9 cellular contexts compared by ENCODE assay signal in the genomic region with DNA sequence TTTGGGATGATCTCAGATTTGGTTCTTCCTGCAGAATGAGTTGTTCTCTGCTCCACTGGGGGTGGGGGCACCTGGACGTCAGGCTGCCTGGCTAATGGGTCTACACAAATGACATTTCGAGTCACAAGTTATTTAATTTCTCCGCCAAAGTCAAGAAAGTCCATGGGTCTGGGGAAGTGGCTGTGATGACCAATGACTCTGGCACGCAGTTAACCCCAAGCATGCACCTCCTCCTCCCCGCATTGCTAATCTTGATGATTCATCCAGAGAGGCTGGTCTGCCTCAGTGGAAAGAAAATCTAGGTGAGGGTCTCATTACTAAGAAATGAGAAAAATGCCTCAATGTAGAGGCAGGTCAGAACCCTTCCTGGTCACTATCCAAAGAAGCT.
DNase-seq lines count a peak whose midpoint lies in the region; ATAC-seq, FAIRE-seq and TF ChIP-seq lines count a peak whose summit lies in the region.
"Had no signal": no experiment of that assay in that cellular context is flagged by ENCODE, and none has a peak within 500 bp of the region (broad histone marks: within the 10 kb centered on the region; RNA-seq: fewer than 3 reads in every experiment).

No MANE protein-coding gene starts in this region.

- H3K27me3 ChIP-seq in bronchial epithelial cell (ENCODE audit: control insufficient read depth, insufficient read depth, low read length), result no peaks in the 10 kb centered on the region

- H3K9me3 Mint-ChIP-seq in nephron, result no peaks in the 10 kb centered on the region
- H3K9me3 Mint-ChIP-seq in naive thymus-derived CD8-positive, alpha-beta T cell, result no peaks in the 10 kb centered on the region

- peaks cover 2% of the 10 kb centered on the region for H3K36me3 ChIP-seq in bronchial epithelial cell (ENCODE audit: control insufficient read depth, insufficient read depth, low read length)

- peak; percentile 98 for DNase-seq in Daoy (ENCODE audit: low read depth)
- DNase-seq in M059J (ENCODE audit: low read depth), result peak; percentile 100
- peak; percentile 92 for DNase-seq in bronchial epithelial cell (ENCODE audit: low read depth)
- DNase-seq in AML-193 (lab: John Stamatoyannopoulos, UW), result no peak
- no peak for DNase-seq in occipital lobe (lab: John Stamatoyannopoulos, UW)
- DNase-seq in coronary artery (ENCODE audit: low spot score), result no peak
- DNase-seq in naive thymus-derived CD8-positive, alpha-beta T cell, result no peak
- DNase-seq: retina had no signal

- ATAC-seq in naive thymus-derived CD8-positive, alpha-beta T cell, result no peak

- H3K27ac Mint-ChIP-seq in nephron, result peak overlapping the region in 2 of 3 experiments; percentile 22 to 66
- H3K27ac Mint-ChIP-seq in naive thymus-derived CD8-positive, alpha-beta T cell, result peak overlapping the region in 3 of 10 donors; percentile 3 to 47 (median 34)

- H3K4me1 Mint-ChIP-seq in nephron, result peaks cover 27% of the 10 kb centered on the region
- H3K4me1 Mint-ChIP-seq in naive thymus-derived CD8-positive, alpha-beta T cell, result peaks cover 38 to 70% (median 63%) of the 10 kb centered on the region in 4 donors

- H3K27me3 Mint-ChIP-seq in nephron (ENCODE audit: low read depth), result no peaks in the 10 kb centered on the region
- no peaks in the 10 kb centered on the region for H3K27me3 Mint-ChIP-seq in naive thymus-derived CD8-positive, alpha-beta T cell

- H3K4me3 ChIP-seq in bronchial epithelial cell (ENCODE audit: low read depth, low read length), result no peak overlapping the region
- H3K4me3 ChIP-seq in coronary artery, result no peak overlapping the region

- peak overlapping the region in 1 of 2 donors; percentile 53 for H3K27ac ChIP-seq in coronary artery

- no peaks in the 10 kb centered on the region for H3K36me3 Mint-ChIP-seq in nephron (ENCODE audit: low read depth)
- H3K36me3 Mint-ChIP-seq in naive thymus-derived CD8-positive, alpha-beta T cell, result peaks cover 2 to 29% (median 11%) of the 10 kb centered on the region in 3 donors

- POLR2A ChIA-PET in naive thymus-derived CD8-positive, alpha-beta T cell (lab: Charles Lee), result interaction anchor here (0.5 kb wide), 1 partner anchor 147 kb away, joined by 7 read pairs; no protein-coding TSS in a partner anchor

- TF ChIP-seq CTCF in bronchial epithelial cell (IDR thresholded peaks at IDR 0.05; ENCODE audit: insufficient read depth, low read length, severe bottlenecking), result no peak
- TF ChIP-seq CTCF in nephron (IDR thresholded peaks at IDR 0.05; ENCODE audit: unreplicated experiment in 3 of 3), result no peak
- no peak for TF ChIP-seq CTCF in coronary artery (IDR thresholded peaks at IDR 0.05)

- no peak overlapping the region for H3K4me3 Mint-ChIP-seq in nephron
- H3K4me3 Mint-ChIP-seq in naive thymus-derived CD8-positive, alpha-beta T cell, result no peak overlapping the region

- no peak for FAIRE-seq in bronchial epithelial cell (lab: Jason Lieb, UNC)

Comparison
In these comparisons a context has a peak if more than half of its experiments do, and no peak if none do; other contexts are left out.
1. DNase-seq: peak in Daoy (single experiment), M059J (single experiment) and bronchial epithelial cell (single experiment); none in AML-193 (0 of 2), occipital lobe (single experiment), coronary artery (single experiment) and naive thymus-derived CD8-positive, alpha-beta T cell (0 of 10).